6 cellular contexts compared by ENCODE assay signal in genomic region chr3:51787576-51787975, GRCh38. TPM values are rescaled to one million over a fixed set of nuclear protein-coding genes. Genes with fewer than 3 reads are reported as not detected.
"Had no signal": no experiment of that assay in that cellular context is flagged by ENCODE, and none has a peak within 500 bp of the region (broad histone marks: within the 10 kb centered on the region; RNA-seq: fewer than 3 reads in every experiment).

No MANE protein-coding gene starts in this region.

RNA-seq across cellular contexts. Expression of gene IQCF6, which starts 8.5 kb away (rescaled TPM):
- total RNA-seq: GM23248, H4, H7, HT-29, IMR-90, K562 had no signal
- polyA plus RNA-seq: GM23248, IMR-90, K562 had no signal
